In genomic region chr16:51146256-51146924, GRCh38 we compare ENCODE assay signal across 12 cellular contexts. TPM values are rescaled to one million over a fixed set of nuclear protein-coding genes. Genes with fewer than 3 reads are reported as not detected.
A peak's percentile ranks its signal among the peaks of the same experiment; 100 is the strongest.
DNase-seq lines count a peak whose midpoint lies in the region; ATAC-seq, FAIRE-seq and TF ChIP-seq lines count a peak whose summit lies in the region.
"Had no signal": no experiment of that assay in that cellular context is flagged by ENCODE, and none has a peak within 500 bp of the region (broad histone marks: within the 10 kb centered on the region; RNA-seq: fewer than 3 reads in every experiment).

No MANE protein-coding gene starts in this region.

- TF ChIP-seq CTCF in astrocyte (IDR thresholded peaks at IDR 0.05; ENCODE audit: insufficient read depth, low read depth, low read length) (peak; percentile 34), kidney epithelial cell (IDR thresholded peaks at IDR 0.05; ENCODE audit: insufficient read depth, low read length, poor library complexity, severe bottlenecking) (peak; percentile 48), type B pancreatic cell (conservative IDR thresholded peaks at IDR 0.05) (peak; percentile 64), spleen (IDR thresholded peaks at IDR 0.05 in 8 of 11, conservative IDR thresholded peaks at IDR 0.05 in 3 of 11) (no peak)

- H3K4me1 Mint-ChIP-seq in astrocyte (ENCODE audit: low read depth, unreplicated experiment) (peaks cover 23% of the 10 kb centered on the region), type B pancreatic cell (ENCODE audit: unreplicated experiment) (peaks cover 34% of the 10 kb centered on the region)

- H3K79me2 ChIP-seq in astrocyte (ENCODE audit: insufficient read depth, low read length): peaks cover 93% of the 10 kb centered on the region

- peaks cover 22% of the 10 kb centered on the region for H4K20me1 ChIP-seq in astrocyte (ENCODE audit: insufficient read depth, low read length)

- H3K4me3 ChIP-seq in astrocyte (ENCODE audit: insufficient read depth, low read depth, low read length) (peak overlapping the region; percentile 36), kidney epithelial cell (ENCODE audit: low read depth, low read length) (peak overlapping the region; percentile 69), spleen (no peak overlapping the region)
- H3K4me3 ChIP-seq: GM12878 had no signal

- no peak for TF ChIP-seq POLR2A in spleen (IDR thresholded peaks at IDR 0.05)

- H3K4me3 Mint-ChIP-seq in astrocyte (ENCODE audit: unreplicated experiment) (no peak overlapping the region), type B pancreatic cell (peak overlapping the region; percentile 65)

- H3K36me3 Mint-ChIP-seq in astrocyte (ENCODE audit: low read depth, unreplicated experiment) (peaks cover 3% of the 10 kb centered on the region), type B pancreatic cell (no peaks in the 10 kb centered on the region)

- no peak for ATAC-seq in GM18511 (IDR thresholded peaks at IDR 0.05; ENCODE audit: unreplicated experiment)
- ATAC-seq: GM12878 had no signal

- intact Hi-C loops in spleen (cut with DNase I; ENCODE audit: low total_unique reads): no loop called here

- H3K9me3 ChIP-seq in astrocyte (ENCODE audit: insufficient read depth, low read depth, low read length): no peaks in the 10 kb centered on the region
- peaks cover 0 to 1% (median 0%) of the 10 kb centered on the region in 8 donors for H3K9me3 ChIP-seq in spleen

- DNase-seq in NCI-H748 (lab: John Stamatoyannopoulos, UW; ENCODE audit: unreplicated experiment) (peak; percentile 4), NCI-H748 treated with DMSO at 0.1 percent for 48 hours (lab: John Stamatoyannopoulos, UW) (no peak), astrocyte (ENCODE audit: low read depth) (peak; percentile 64), kidney epithelial cell (ENCODE audit: low read depth) (no peak), type B pancreatic cell (ENCODE audit: extremely low spot score, unreplicated experiment) (no peak), NCI-H2227 (lab: John Stamatoyannopoulos, UW; ENCODE audit: unreplicated experiment) (no peak), spleen (no peak)
- DNase-seq: NCI-H146 had no signal

- no peaks in the 10 kb centered on the region for H3K9me3 Mint-ChIP-seq in astrocyte (ENCODE audit: unreplicated experiment)
- H3K9me3 Mint-ChIP-seq in type B pancreatic cell: no peaks in the 10 kb centered on the region

- H3K27ac Mint-ChIP-seq in astrocyte (ENCODE audit: unreplicated experiment): no peak overlapping the region
- H3K27ac Mint-ChIP-seq in type B pancreatic cell: no peak overlapping the region

- H3K27me3 Mint-ChIP-seq in astrocyte (ENCODE audit: low read depth, unreplicated experiment) (no peaks in the 10 kb centered on the region), type B pancreatic cell (peaks cover 72% of the 10 kb centered on the region)

- H3K36me3 ChIP-seq in astrocyte (ENCODE audit: insufficient read depth, low read length) (no peaks in the 10 kb centered on the region), kidney epithelial cell (ENCODE audit: control insufficient read depth, insufficient read depth, low read length) (no peaks in the 10 kb centered on the region), spleen (no peaks in the 10 kb centered on the region)

- H3K27ac ChIP-seq in astrocyte (ENCODE audit: low read depth, low read length) (peak overlapping the region; percentile 4), spleen (no peak overlapping the region)

- peak overlapping the region; percentile 49 for H3K9ac ChIP-seq in astrocyte (ENCODE audit: low read length)

- peak overlapping the region; percentile 81 for H3K4me2 ChIP-seq in astrocyte (ENCODE audit: low read length)

- peak; percentile 92 for FAIRE-seq in astrocyte (lab: Jason Lieb, UNC)
- FAIRE-seq: A204.1, GM12878 had no signal

- 15 to 24% (median 17%) methylated on average over 6 of the region's 6 CpGs for WGBS in spleen, 5 donors

- H3K4me1 ChIP-seq in astrocyte (ENCODE audit: insufficient read depth, low read length) (peaks cover 20% of the 10 kb centered on the region), spleen (peaks cover 0 to 20% (median 8%) of the 10 kb centered on the region in 6 donors)

- H2AFZ ChIP-seq in astrocyte (ENCODE audit: low read depth, low read length): no peak overlapping the region

- H3K27me3 ChIP-seq in astrocyte (ENCODE audit: insufficient read depth, low read length) (no peaks in the 10 kb centered on the region), kidney epithelial cell (ENCODE audit: control insufficient read depth, insufficient read depth, low read length) (no peaks in the 10 kb centered on the region), spleen (replicated peaks in 1 of 7) (peaks cover 0 to 61% (median 37%) of the 10 kb centered on the region in 7 donors)

RNA-seq across cellular contexts. Expression of gene SALL1, which starts 4.7 kb away (rescaled TPM):
- total RNA-seq in astrocyte: 15.0 and 15.1 TPM in 2 replicates
- 12.3 and 14.8 TPM in 2 replicates for total RNA-seq in kidney epithelial cell
- total RNA-seq in type B pancreatic cell (ENCODE audit: low replicate concordance): 8.0 and 27.0 TPM in 2 replicates
- not detected for total RNA-seq in spleen
- polyA plus RNA-seq in spleen: under 1 TPM in 1 of 3 donors, not detected in 2; under 0.01 TPM
- total RNA-seq: pulmonary artery endothelial cell had no signal

Comparison
In these comparisons a context has a peak if more than half of its experiments do, and no peak if none do; other contexts are left out.
1. DNase-seq: peak in NCI-H748 (single experiment) and astrocyte (single experiment); none in NCI-H748 treated with DMSO at 0.1 percent for 48 hours (single experiment), kidney epithelial cell (single experiment), type B pancreatic cell (single experiment), NCI-H2227 (single experiment) and spleen (single experiment).
2. H3K4me3 ChIP-seq: peak in astrocyte (single experiment) and kidney epithelial cell (single experiment); none in spleen (0 of 8).
3. CTCF ChIP-seq: peak in astrocyte (single experiment), kidney epithelial cell (single experiment) and type B pancreatic cell (single experiment); none in spleen (0 of 11).